Comparison of ENCODE assay signal across 20 cellular contexts in the genomic region with DNA sequence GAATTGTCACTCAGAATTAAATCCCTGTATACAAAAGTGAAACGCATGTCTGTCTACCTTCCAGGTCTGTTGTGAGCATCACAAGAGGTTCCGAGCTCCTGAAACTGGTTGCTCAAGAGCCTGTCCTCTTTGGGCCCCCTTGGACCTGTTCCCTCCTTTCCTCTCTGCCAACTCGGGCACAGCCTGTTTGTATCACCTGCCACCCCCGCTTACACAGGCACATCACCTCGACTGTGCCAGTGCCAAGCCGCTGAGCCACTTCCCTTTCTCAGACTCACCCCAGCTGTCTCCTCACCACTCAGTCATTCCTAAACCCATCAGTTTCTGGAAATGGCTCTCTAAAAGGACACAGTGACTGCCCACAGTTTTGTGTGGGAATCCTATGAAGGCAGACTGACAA. TPM values are rescaled to one million over a fixed set of nuclear protein-coding genes. Genes with fewer than 3 reads are reported as not detected.
DNase-seq lines count a peak whose midpoint lies in the region; ATAC-seq and TF ChIP-seq lines count a peak whose summit lies in the region.
"Had no signal": no experiment of that assay in that cellular context is flagged by ENCODE, and none has a peak within 500 bp of the region (broad histone marks: within the 10 kb centered on the region; RNA-seq: fewer than 3 reads in every experiment).

No MANE protein-coding gene starts in this region.

- no peak for TF ChIP-seq EP300 in ovary (IDR thresholded peaks at IDR 0.05)

- H3K27me3 Mint-ChIP-seq in CD4-positive, alpha-beta memory T cell, result peaks cover 37 to 46% of the 10 kb centered on the region in 2 donors

- POLR2A ChIA-PET in CD4-positive, alpha-beta memory T cell (lab: Charles Lee; ENCODE audit: partially characterized antibody), result no interaction called here

- TF ChIP-seq CTCF in ovary (IDR thresholded peaks at IDR 0.05), result no peak

- ATAC-seq in HG02610 (IDR thresholded peaks at IDR 0.05; ENCODE audit: unreplicated experiment), result no peak
- ATAC-seq: esophagus mucosa had no signal

- H3K4me3 ChIP-seq in CD4-positive, alpha-beta memory T cell (ENCODE audit: low read length in 2 of 2), result no peak overlapping the region
- no peak overlapping the region for H3K4me3 ChIP-seq in ovary
- H3K4me3 ChIP-seq: transverse colon had no signal

- 82 to 88% (median 83%) methylated on average over 6 of the region's 6 CpGs for WGBS in ovary, 3 donors

- no peak overlapping the region for H3K27ac ChIP-seq in CD4-positive, alpha-beta memory T cell (ENCODE audit: low read depth, low read length)
- no peak overlapping the region for H3K27ac ChIP-seq in ovary
- H3K27ac ChIP-seq: 22Rv1, parathyroid adenoma, transverse colon had no signal

- H3K27me3 ChIP-seq in CD4-positive, alpha-beta memory T cell (ENCODE audit: insufficient read depth, low read length), result peaks cover 24% of the 10 kb centered on the region
- H3K27me3 ChIP-seq in ovary, result no peaks in the 10 kb centered on the region
- H3K27me3 ChIP-seq: dorsolateral prefrontal cortex had no signal

- peaks cover 14 to 21% (median 16%) of the 10 kb centered on the region in 4 donors for H3K4me1 Mint-ChIP-seq in CD4-positive, alpha-beta memory T cell

- H3K27ac Mint-ChIP-seq in CD4-positive, alpha-beta memory T cell, result no peak overlapping the region
- H3K27ac Mint-ChIP-seq: activated naive CD8-positive, alpha-beta T cell; HFFc6 had no signal

- H3K36me3 ChIP-seq in CD4-positive, alpha-beta memory T cell (ENCODE audit: insufficient read depth, low read length), result no peaks in the 10 kb centered on the region
- no peaks in the 10 kb centered on the region for H3K36me3 ChIP-seq in ovary
- H3K36me3 ChIP-seq: transverse colon had no signal

- CTCF ChIA-PET in CD4-positive, alpha-beta memory T cell (lab: Charles Lee; ENCODE audit: partially characterized antibody), result no interaction called here

- peaks cover 0 to 2% (median 0%) of the 10 kb centered on the region in 8 donors for H3K9me3 Mint-ChIP-seq in CD4-positive, alpha-beta memory T cell
- H3K9me3 Mint-ChIP-seq: HFFc6 had no signal

- no peak for TF ChIP-seq POLR2A in ovary (IDR thresholded peaks at IDR 0.05)

- no peaks in the 10 kb centered on the region for H3K36me3 Mint-ChIP-seq in CD4-positive, alpha-beta memory T cell
- H3K36me3 Mint-ChIP-seq: activated naive CD8-positive, alpha-beta T cell had no signal

- intact Hi-C loops in CD4-positive, alpha-beta memory T cell (cut with micrococcal nuclease), result loop anchor here (5.0 to 10.0 kb wide), 2 partner anchors 80 to 683 kb away; a partner anchor contains a TSS
- intact Hi-C loops in ovary (cut with DNase I), result no loop called here

- DNase-seq in DMS 273 (lab: John Stamatoyannopoulos, UW; ENCODE audit: unreplicated experiment) (peak; percentile 12), DMS 273 treated with DMSO at 0.1 percent for 48 hours (lab: John Stamatoyannopoulos, UW) (no peak), germinal center (ENCODE audit: low spot score) (peak; percentile 27), ovary (no peak)
- DNase-seq in stimulated activated CD4-positive, alpha-beta T cell treated with anti-CD3 and anti-CD28 coated beads, Interleukin-1b, Interleukin-23, amount 100 ng/mL, for 48 hours, result peak; percentile 36
- DNase-seq in stimulated activated CD4-positive, alpha-beta T cell treated with anti-CD3 and anti-CD28 coated beads, Interleukin-4, amount 100 ng/mL, for 24 hours, result no peak
- DNase-seq in CD4-positive, alpha-beta memory T cell, result no peak
- DNase-seq: activated CD8-positive, alpha-beta memory T cell treated with anti-CD3 and anti-CD28 coated beads, Interleukin-2, amount 50 U/mL, for 4 hours; DND-41; HFFc6; NCI-H1694; NCI-H446 treated with DMSO at 0.1 percent for 48 hours; SHP77 treated with DMSO at 0.1 percent for 48 hours; transverse colon had no signal

- H3K9me3 ChIP-seq in CD4-positive, alpha-beta memory T cell (ENCODE audit: control insufficient read depth in 1 of 2, low read length in 2 of 2), result no peaks in the 10 kb centered on the region
- H3K9me3 ChIP-seq in ovary, result no peaks in the 10 kb centered on the region
- H3K9me3 ChIP-seq: transverse colon had no signal

- H3K4me1 ChIP-seq in CD4-positive, alpha-beta memory T cell (ENCODE audit: insufficient read depth, low read length), result peaks cover 19% of the 10 kb centered on the region
- H3K4me1 ChIP-seq in ovary (ENCODE audit: insufficient read depth), result peaks cover 5% of the 10 kb centered on the region
- H3K4me1 ChIP-seq: parathyroid adenoma had no signal

- H3K4me3 Mint-ChIP-seq in CD4-positive, alpha-beta memory T cell, result peak overlapping the region in 2 of 8 donors; percentile 5 to 61
- H3K4me3 Mint-ChIP-seq: activated naive CD8-positive, alpha-beta T cell; HFFc6 had no signal

RNA-seq across cellular contexts. Expression of a gene that starts 3.1 kb away (rescaled TPM):
- under 1 TPM; 0.12 to 0.14 TPM for total RNA-seq in CD4-positive, alpha-beta memory T cell
- under 1 TPM in 1 of 2 donors, not detected in 1; 0.07 TPM for polyA plus RNA-seq in CD4-positive, alpha-beta memory T cell
- total RNA-seq in ovary, result 1 to 10 TPM in 6 of 7 donors, under 1 TPM in 1; 0.36 to 4.5 (median 1.5) TPM
- under 1 TPM; 0.45 to 0.93 TPM for polyA plus RNA-seq in ovary

Comparison
In these comparisons a context has a peak if more than half of its experiments do, and no peak if none do; other contexts are left out.
1. DNase-seq: peak in DMS 273 (single experiment), stimulated activated CD4-positive, alpha-beta T cell treated with anti-CD3 and anti-CD28 coated beads, Interleukin-1b, Interleukin-23, amount 100 ng/mL, for 48 hours (single experiment) and germinal center (single experiment); none in DMS 273 treated with DMSO at 0.1 percent for 48 hours (single experiment), stimulated activated CD4-positive, alpha-beta T cell treated with anti-CD3 and anti-CD28 coated beads, Interleukin-4, amount 100 ng/mL, for 24 hours (single experiment), CD4-positive, alpha-beta memory T cell (0 of 5) and ovary (0 of 5).